Comparison of ENCODE assay signal across 22 cellular contexts in the genomic region with DNA sequence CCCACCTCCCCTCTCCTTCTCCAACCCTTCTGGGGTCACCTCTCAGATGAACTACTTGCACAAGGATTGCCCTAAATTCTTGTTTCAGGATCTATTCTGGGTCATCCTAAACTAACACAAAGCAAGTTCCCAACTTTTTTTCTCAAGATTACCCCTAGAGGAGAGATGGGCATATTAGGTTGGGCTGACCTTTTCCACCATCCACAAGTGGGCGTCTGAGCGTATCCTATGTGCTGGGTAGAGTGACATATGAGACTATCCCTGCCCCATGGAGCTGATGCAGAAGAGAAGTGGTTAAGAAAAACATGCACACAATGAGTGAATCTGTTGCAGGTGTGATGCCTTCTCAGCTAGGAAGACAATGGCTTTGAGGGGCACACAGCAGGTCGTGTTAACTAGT.
"Had no signal": no experiment of that assay in that cellular context is flagged by ENCODE, and none has a peak within 500 bp of the region (broad histone marks: within the 10 kb centered on the region; RNA-seq: fewer than 3 reads in every experiment).

No MANE protein-coding gene starts in this region.

- DNase-seq: IMR-90, Kasumi-1, NCI-H1092 treated with DMSO at 0.1 percent for 48 hours, NCI-H1436, NCI-H187, NCI-H2029, NCI-H2081 treated with DMSO at 0.1 percent for 48 hours, NCI-H2171, NCI-H226, NCI-H446, NCI-H510A, NCI-H524 treated with DMSO at 0.1 percent for 48 hours, NCI-H69, NCI-H774, PC-9, Peyer's patch, SHP77 treated with DMSO at 0.1 percent for 48 hours, SJCRH30 had no signal

- H3K9ac ChIP-seq: KMS-11 had no signal

- H3K4me2 ChIP-seq: KMS-11, PC-9 had no signal

- H3K27ac ChIP-seq: KMS-11, PC-9, Peyer's patch, SJCRH30, SK-N-MC had no signal

- H3K4me1 ChIP-seq: Peyer's patch, SJCRH30 had no signal

- H3K27me3 ChIP-seq: Peyer's patch, SJCRH30 had no signal

- H3K9me3 ChIP-seq: Peyer's patch, SJCRH30 had no signal

- H2AFZ ChIP-seq: PC-9 had no signal

- H3K4me3 ChIP-seq: PC-9, Peyer's patch, SJCRH30, SK-N-MC had no signal

- FAIRE-seq: HepG2 had no signal

- H3K36me3 ChIP-seq: Peyer's patch, SJCRH30 had no signal

- ATAC-seq: HepG2, Right ventricle myocardium inferior had no signal
